In the genomic region with DNA sequence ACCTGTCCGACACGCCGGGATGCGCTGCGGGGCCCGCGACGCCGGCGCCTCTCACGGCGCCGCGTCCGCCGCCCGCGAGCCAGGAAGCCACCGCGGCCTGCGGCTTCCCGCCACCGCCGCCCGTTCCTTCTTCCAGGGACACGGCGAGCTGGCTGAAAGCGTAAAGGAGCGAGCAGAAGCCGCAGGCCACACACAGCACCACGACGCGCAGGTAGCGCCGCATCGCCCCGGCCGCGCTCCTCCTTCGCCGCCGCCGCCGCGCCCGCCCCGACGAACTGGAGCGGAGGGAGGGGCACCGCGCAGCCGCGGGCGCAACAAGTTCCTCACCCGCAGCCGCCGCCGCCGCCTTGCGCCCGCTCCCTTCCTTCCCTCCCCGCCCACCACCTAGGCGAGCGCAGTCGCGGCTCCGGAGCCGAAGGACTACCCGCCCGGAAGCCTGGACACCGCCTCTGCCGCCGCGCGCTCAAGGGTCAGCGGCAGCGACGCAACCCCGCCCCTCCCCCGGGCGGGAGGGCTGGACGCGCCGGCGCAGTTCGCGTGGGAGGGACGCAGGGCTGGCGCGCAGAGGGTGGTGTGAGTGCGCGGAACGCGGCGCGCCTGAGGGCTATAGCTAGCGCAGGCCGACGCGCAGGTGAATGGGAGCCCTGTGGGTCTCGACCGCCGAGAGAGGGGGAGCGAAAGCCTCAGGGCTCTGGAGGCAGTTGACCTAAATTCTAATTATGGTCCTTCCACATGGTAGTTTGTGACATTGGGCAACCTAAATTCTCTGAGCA, we compare ENCODE assay signal across 1 cellular context.
A peak's percentile ranks its signal among the peaks of the same experiment; 100 is the strongest.
TF ChIP-seq lines count a peak whose summit lies in the region.

A gene with protein sequence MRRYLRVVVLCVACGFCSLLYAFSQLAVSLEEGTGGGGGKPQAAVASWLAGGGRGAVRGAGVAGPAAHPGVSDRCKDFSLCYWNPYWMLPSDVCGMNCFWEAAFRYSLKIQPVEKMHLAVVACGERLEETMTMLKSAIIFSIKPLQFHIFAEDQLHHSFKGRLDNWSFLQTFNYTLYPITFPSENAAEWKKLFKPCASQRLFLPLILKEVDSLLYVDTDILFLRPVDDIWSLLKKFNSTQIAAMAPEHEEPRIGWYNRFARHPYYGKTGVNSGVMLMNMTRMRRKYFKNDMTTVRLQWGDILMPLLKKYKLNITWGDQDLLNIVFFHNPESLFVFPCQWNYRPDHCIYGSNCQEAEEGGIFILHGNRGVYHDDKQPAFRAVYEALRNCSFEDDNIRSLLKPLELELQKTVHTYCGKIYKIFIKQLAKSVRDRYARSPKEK (minus strand): TSS at position 451 of the 773 bp plus-strand sequence. CDS start 228 bp downstream, at position 223.

TF ChIP-seq in HepG2, 621 proteins besides CTCF, POLR2A, EP300 and RAD21 (continued from another document and continues in another):
- TF ChIP-seq SPEN (CRISPR knock-in tag; IDR thresholded peaks at IDR 0.05; ENCODE audit: low read depth) = peak; percentile 80
- 0 out of 2 replicates have a peak, but pooled peaks have one; percentile 44 for TF ChIP-seq ZFYVE20 (CRISPR knock-in tag; IDR thresholded peaks at IDR 0.05; ENCODE audit: borderline replicate concordance, low read depth)
- peak; percentile 20; the same call in 1 of the 2 replicates for TF ChIP-seq PAX8 (CRISPR knock-in tag; IDR thresholded peaks at IDR 0.05; ENCODE audit: borderline replicate concordance)
- TF ChIP-seq ZNF335 (CRISPR knock-in tag; IDR thresholded peaks at IDR 0.05) = no peak
- peak; percentile 91 for TF ChIP-seq ZFP36L1 (CRISPR knock-in tag; IDR thresholded peaks at IDR 0.05)
- TF ChIP-seq ZNF501 (CRISPR knock-in tag; IDR thresholded peaks at IDR 0.05) = peak; percentile 79
- TF ChIP-seq ZNF570 (CRISPR knock-in tag; IDR thresholded peaks at IDR 0.05; ENCODE audit: borderline replicate concordance) = 0 out of 2 replicates have a peak, but pooled peaks have one; percentile 31
- no peak for TF ChIP-seq SOX6 (IDR thresholded peaks at IDR 0.05)
- no peak for TF ChIP-seq SOX6 (CRISPR knock-in tag; IDR thresholded peaks at IDR 0.05)
- no peak for TF ChIP-seq ZNF510 (CRISPR knock-in tag; IDR thresholded peaks at IDR 0.05; ENCODE audit: low read depth)
- no peak for TF ChIP-seq ZNF572 (CRISPR knock-in tag; IDR thresholded peaks at IDR 0.05)
- TF ChIP-seq, protein P1, sequence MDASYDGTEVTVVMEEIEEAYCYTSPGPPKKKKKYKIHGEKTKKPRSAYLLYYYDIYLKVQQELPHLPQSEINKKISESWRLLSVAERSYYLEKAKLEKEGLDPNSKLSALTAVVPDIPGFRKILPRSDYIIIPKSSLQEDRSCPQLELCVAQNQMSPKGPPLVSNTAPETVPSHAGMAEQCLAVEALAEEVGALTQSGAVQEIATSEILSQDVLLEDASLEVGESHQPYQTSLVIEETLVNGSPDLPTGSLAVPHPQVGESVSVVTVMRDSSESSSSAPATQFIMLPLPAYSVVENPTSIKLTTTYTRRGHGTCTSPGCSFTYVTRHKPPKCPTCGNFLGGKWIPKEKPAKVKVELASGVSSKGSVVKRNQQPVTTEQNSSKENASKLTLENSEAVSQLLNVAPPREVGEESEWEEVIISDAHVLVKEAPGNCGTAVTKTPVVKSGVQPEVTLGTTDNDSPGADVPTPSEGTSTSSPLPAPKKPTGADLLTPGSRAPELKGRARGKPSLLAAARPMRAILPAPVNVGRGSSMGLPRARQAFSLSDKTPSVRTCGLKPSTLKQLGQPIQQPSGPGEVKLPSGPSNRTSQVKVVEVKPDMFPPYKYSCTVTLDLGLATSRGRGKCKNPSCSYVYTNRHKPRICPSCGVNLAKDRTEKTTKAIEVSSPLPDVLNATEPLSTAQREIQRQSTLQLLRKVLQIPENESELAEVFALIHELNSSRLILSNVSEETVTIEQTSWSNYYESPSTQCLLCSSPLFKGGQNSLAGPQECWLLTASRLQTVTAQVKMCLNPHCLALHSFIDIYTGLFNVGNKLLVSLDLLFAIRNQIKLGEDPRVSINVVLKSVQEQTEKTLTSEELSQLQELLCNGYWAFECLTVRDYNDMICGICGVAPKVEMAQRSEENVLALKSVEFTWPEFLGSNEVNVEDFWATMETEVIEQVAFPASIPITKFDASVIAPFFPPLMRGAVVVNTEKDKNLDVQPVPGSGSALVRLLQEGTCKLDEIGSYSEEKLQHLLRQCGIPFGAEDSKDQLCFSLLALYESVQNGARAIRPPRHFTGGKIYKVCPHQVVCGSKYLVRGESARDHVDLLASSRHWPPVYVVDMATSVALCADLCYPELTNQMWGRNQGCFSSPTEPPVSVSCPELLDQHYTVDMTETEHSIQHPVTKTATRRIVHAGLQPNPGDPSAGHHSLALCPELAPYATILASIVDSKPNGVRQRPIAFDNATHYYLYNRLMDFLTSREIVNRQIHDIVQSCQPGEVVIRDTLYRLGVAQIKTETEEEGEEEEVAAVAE (CRISPR knock-in tag; IDR thresholded peaks at IDR 0.05; ENCODE audit: borderline replicate concordance) = no peak
- peak; percentile 47; the same call in 1 of the 2 replicates for TF ChIP-seq ZNF264 (CRISPR knock-in tag; IDR thresholded peaks at IDR 0.05)
- 0 out of 2 replicates have a peak, but pooled peaks have one; percentile 5 for TF ChIP-seq STAG1 (CRISPR knock-in tag; IDR thresholded peaks at IDR 0.05)
- TF ChIP-seq NR3C1 (CRISPR knock-in tag; IDR thresholded peaks at IDR 0.05) = no peak
- no peak for TF ChIP-seq CC2D1A (CRISPR knock-in tag; IDR thresholded peaks at IDR 0.05)
- TF ChIP-seq DNMT3B (CRISPR knock-in tag; conservative IDR thresholded peaks at IDR 0.05) = no peak
- TF ChIP-seq, protein P2, sequence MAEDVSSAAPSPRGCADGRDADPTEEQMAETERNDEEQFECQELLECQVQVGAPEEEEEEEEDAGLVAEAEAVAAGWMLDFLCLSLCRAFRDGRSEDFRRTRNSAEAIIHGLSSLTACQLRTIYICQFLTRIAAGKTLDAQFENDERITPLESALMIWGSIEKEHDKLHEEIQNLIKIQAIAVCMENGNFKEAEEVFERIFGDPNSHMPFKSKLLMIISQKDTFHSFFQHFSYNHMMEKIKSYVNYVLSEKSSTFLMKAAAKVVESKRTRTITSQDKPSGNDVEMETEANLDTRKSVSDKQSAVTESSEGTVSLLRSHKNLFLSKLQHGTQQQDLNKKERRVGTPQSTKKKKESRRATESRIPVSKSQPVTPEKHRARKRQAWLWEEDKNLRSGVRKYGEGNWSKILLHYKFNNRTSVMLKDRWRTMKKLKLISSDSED (CRISPR knock-in tag; IDR thresholded peaks at IDR 0.05) = no peak
- TF ChIP-seq HOXA9 (CRISPR knock-in tag; IDR thresholded peaks at IDR 0.05; ENCODE audit: borderline replicate concordance) = peak; percentile 88
- TF ChIP-seq MAZ (IDR thresholded peaks at IDR 0.05; ENCODE audit: borderline replicate concordance, low read depth, low read length) = peak; percentile 81
- TF ChIP-seq MAZ (CRISPR knock-in tag; IDR thresholded peaks at IDR 0.05; ENCODE audit: low read depth) = peak; percentile 89
- peak; percentile 52; the same call in 1 of the 2 replicates for TF ChIP-seq SOX5 (CRISPR knock-in tag; IDR thresholded peaks at IDR 0.05; ENCODE audit: borderline replicate concordance)
- TF ChIP-seq SIN3B (IDR thresholded peaks at IDR 0.05; ENCODE audit: low read length) = no peak
- peak; percentile 20; the same call in 1 of the 2 replicates for TF ChIP-seq NCOA2 (CRISPR knock-in tag; IDR thresholded peaks at IDR 0.05)
- no peak; the same call in 1 of the 2 replicates for TF ChIP-seq TOE1 (CRISPR knock-in tag; IDR thresholded peaks at IDR 0.05)
- TF ChIP-seq GFI1 (CRISPR knock-in tag; IDR thresholded peaks at IDR 0.05; ENCODE audit: borderline replicate concordance) = no peak; the same call in 1 of the 2 replicates
- TF ChIP-seq, protein P3, sequence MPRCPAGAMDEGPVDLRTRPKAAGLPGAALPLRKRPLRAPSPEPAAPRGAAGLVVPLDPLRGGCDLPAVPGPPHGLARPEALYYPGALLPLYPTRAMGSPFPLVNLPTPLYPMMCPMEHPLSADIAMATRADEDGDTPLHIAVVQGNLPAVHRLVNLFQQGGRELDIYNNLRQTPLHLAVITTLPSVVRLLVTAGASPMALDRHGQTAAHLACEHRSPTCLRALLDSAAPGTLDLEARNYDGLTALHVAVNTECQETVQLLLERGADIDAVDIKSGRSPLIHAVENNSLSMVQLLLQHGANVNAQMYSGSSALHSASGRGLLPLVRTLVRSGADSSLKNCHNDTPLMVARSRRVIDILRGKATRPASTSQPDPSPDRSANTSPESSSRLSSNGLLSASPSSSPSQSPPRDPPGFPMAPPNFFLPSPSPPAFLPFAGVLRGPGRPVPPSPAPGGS (CRISPR knock-in tag; IDR thresholded peaks at IDR 0.05) = peak; percentile 89; the same call in 1 of the 2 replicates
- no peak; the same call in 1 of the 2 replicates for TF ChIP-seq ZNF333 (CRISPR knock-in tag; IDR thresholded peaks at IDR 0.05; ENCODE audit: borderline replicate concordance)
- no peak for TF ChIP-seq TCF7 (IDR thresholded peaks at IDR 0.05; ENCODE audit: low read depth)
- TF ChIP-seq, protein P4, sequence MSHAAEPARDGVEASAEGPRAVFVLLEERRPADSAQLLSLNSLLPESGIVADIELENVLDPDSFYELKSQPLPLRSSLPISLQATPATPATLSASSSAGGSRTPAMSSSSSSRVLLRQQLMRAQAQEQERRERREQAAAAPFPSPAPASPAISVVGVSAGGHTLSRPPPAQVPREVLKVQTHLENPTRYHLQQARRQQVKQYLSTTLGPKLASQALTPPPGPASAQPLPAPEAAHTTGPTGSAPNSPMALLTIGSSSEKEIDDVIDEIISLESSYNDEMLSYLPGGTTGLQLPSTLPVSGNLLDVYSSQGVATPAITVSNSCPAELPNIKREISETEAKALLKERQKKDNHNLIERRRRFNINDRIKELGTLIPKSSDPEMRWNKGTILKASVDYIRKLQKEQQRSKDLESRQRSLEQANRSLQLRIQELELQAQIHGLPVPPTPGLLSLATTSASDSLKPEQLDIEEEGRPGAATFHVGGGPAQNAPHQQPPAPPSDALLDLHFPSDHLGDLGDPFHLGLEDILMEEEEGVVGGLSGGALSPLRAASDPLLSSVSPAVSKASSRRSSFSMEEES (CRISPR knock-in tag; IDR thresholded peaks at IDR 0.05) = 0 out of 2 replicates have a peak, but pooled peaks have one; percentile 27
- TF ChIP-seq HNRNPH1 (optimal IDR thresholded peaks at IDR 0.05; ENCODE audit: low read depth, low read length) = peak; percentile 39
- no peak for TF ChIP-seq MEIS1 (CRISPR knock-in tag; IDR thresholded peaks at IDR 0.05; ENCODE audit: borderline replicate concordance)
- TF ChIP-seq, protein P5, sequence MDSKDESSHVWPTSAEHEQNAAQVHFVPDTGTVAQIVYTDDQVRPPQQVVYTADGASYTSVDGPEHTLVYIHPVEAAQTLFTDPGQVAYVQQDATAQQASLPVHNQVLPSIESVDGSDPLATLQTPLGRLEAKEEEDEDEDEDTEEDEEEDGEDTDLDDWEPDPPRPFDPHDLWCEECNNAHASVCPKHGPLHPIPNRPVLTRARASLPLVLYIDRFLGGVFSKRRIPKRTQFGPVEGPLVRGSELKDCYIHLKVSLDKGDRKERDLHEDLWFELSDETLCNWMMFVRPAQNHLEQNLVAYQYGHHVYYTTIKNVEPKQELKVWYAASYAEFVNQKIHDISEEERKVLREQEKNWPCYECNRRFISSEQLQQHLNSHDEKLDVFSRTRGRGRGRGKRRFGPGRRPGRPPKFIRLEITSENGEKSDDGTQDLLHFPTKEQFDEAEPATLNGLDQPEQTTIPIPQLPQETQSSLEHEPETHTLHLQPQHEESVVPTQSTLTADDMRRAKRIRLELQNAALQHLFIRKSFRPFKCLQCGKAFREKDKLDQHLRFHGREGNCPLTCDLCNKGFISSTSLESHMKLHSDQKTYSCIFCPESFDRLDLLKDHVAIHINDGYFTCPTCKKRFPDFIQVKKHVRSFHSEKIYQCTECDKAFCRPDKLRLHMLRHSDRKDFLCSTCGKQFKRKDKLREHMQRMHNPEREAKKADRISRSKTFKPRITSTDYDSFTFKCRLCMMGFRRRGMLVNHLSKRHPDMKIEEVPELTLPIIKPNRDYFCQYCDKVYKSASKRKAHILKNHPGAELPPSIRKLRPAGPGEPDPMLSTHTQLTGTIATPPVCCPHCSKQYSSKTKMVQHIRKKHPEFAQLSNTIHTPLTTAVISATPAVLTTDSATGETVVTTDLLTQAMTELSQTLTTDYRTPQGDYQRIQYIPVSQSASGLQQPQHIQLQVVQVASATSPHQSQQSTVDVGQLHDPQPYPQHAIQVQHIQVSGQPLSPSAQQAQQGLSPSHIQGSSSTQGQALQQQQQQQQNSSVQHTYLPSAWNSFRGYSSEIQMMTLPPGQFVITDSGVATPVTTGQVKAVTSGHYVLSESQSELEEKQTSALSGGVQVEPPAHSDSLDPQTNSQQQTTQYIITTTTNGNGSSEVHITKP (CRISPR knock-in tag; IDR thresholded peaks at IDR 0.05; ENCODE audit: low read depth) = no peak
- 0 out of 2 replicates have a peak, but pooled peaks have one; percentile 57 for TF ChIP-seq BRCA1 (CRISPR knock-in tag; IDR thresholded peaks at IDR 0.05)
- TF ChIP-seq, protein P6, sequence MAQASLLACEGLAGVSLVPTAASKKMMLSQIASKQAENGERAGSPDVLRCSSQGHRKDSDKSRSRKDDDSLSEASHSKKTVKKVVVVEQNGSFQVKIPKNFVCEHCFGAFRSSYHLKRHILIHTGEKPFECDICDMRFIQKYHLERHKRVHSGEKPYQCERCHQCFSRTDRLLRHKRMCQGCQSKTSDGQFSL (CRISPR knock-in tag; IDR thresholded peaks at IDR 0.05) = peak; percentile 46; the same call in 1 of the 2 replicates
- TF ChIP-seq, protein P7, sequence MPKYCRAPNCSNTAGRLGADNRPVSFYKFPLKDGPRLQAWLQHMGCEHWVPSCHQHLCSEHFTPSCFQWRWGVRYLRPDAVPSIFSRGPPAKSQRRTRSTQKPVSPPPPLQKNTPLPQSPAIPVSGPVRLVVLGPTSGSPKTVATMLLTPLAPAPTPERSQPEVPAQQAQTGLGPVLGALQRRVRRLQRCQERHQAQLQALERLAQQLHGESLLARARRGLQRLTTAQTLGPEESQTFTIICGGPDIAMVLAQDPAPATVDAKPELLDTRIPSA (CRISPR knock-in tag; IDR thresholded peaks at IDR 0.05; ENCODE audit: borderline replicate concordance) = peak; percentile 76; the same call in 1 of the 2 replicates
- no peak for TF ChIP-seq TP53 (CRISPR knock-in tag; conservative IDR thresholded peaks at IDR 0.05)
- TF ChIP-seq, protein P8, sequence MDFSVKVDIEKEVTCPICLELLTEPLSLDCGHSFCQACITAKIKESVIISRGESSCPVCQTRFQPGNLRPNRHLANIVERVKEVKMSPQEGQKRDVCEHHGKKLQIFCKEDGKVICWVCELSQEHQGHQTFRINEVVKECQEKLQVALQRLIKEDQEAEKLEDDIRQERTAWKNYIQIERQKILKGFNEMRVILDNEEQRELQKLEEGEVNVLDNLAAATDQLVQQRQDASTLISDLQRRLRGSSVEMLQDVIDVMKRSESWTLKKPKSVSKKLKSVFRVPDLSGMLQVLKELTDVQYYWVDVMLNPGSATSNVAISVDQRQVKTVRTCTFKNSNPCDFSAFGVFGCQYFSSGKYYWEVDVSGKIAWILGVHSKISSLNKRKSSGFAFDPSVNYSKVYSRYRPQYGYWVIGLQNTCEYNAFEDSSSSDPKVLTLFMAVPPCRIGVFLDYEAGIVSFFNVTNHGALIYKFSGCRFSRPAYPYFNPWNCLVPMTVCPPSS (IDR thresholded peaks at IDR 0.05) = no peak
- TF ChIP-seq, protein P9, sequence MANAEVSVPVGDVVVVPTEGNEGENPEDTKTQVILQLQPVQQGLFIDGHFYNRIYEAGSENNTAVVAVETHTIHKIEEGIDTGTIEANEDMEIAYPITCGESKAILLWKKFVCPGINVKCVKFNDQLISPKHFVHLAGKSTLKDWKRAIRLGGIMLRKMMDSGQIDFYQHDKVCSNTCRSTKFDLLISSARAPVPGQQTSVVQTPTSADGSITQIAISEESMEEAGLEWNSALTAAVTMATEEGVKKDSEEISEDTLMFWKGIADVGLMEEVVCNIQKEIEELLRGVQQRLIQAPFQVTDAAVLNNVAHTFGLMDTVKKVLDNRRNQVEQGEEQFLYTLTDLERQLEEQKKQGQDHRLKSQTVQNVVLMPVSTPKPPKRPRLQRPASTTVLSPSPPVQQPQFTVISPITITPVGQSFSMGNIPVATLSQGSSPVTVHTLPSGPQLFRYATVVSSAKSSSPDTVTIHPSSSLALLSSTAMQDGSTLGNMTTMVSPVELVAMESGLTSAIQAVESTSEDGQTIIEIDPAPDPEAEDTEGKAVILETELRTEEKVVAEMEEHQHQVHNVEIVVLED (CRISPR knock-in tag; IDR thresholded peaks at IDR 0.05; ENCODE audit: borderline replicate concordance) = peak; percentile 95
